In genomic region chr2:174218773-174219172, GRCh38 we compare ENCODE assay signal across 2 cellular contexts.
TF ChIP-seq lines count a peak whose summit lies in the region.

No MANE protein-coding gene starts in this region.

TF ChIP-seq in HEK293T, 16 proteins besides CTCF, POLR2A, EP300 and RAD21:
- TF ChIP-seq BHLHE40 (IDR thresholded peaks at IDR 0.05; ENCODE audit: borderline replicate concordance) (no peak), ZNF384 (IDR thresholded peaks at IDR 0.05) (peak; percentile 57)

TF ChIP-seq in GM12878, 131 proteins besides CTCF, POLR2A, EP300 and RAD21:
- no peak for TF ChIP-seq STAT3 (IDR thresholded peaks at IDR 0.05; ENCODE audit: low read depth, low read length)
- no peak for TF ChIP-seq WRNIP1 (IDR thresholded peaks at IDR 0.05; ENCODE audit: borderline replicate concordance, low read depth, low read length)
- no peak for TF ChIP-seq MTA3 (IDR thresholded peaks at IDR 0.05; ENCODE audit: borderline replicate concordance, low read length)
